Comparison of ENCODE assay signal across 7 cellular contexts in the genomic region with DNA sequence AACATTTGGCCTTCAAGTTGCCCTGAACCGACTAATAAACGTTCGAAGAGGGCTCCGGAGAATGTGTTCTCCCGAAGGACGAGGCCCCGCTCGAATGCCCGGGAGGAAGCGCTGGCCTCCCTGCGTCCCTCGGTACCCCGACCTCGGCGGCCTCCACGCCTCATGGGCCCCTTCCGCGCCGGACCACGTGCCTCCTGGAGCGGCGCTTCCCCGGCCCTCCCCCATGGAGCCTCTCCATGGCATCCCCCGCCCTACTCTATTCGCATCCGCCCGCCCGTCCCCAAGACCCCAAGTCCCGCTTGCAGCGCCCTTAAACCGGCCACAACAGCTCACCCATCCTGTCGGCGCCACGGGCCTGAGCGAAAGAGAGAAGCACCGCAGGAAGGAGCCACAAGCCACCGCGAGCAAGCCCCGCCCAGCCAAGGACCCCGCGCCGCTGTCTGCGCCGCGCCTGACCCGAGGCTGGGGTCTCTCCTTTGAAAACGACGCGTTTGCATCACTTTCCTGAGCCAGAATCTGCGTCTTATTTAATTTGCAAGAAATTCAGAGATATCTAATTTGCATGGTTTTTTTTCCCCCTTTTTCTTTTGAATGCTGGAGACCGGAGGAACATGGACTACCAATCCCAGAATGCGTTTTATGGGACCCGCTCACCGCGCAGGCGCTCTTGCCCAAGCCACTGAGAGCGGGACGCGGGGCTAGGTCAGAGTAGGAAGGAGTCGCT.
DNase-seq lines count a peak whose midpoint lies in the region; ATAC-seq and TF ChIP-seq lines count a peak whose summit lies in the region.

A gene (minus strand): TSS at position 368 of the 724 bp plus-strand sequence. CDS start 31 bp downstream, at position 337.

- peak; percentile 62 to 81 for DNase-seq in NCI-H1930 (lab: John Stamatoyannopoulos, UW)
- peak; percentile 72 for DNase-seq in T-helper 9 cell
- DNase-seq in astrocyte of the cerebellum (ENCODE audit: low read depth), result peak; percentile 76
- DNase-seq in hippocampal formation (lab: John Stamatoyannopoulos, UW), result peak; percentile 91 to 93
- peak; percentile 69 for DNase-seq in retinal pigment epithelial cell (ENCODE audit: low read depth)

- in situ Hi-C loops in astrocyte of the cerebellum (cut with HindIII; ENCODE audit: low sequenced_read_pairs), result no loop called here

- peak; percentile 92 for ATAC-seq in GM18505 (IDR thresholded peaks at IDR 0.05; ENCODE audit: unreplicated experiment)
- ATAC-seq in HG02970 (IDR thresholded peaks at IDR 0.05; ENCODE audit: low FRiP score, unreplicated experiment), result peak; percentile 96

- TF ChIP-seq CTCF in astrocyte of the cerebellum (IDR thresholded peaks at IDR 0.05; ENCODE audit: low read depth, low read length, missing control alignments), result no peak
- no peak for TF ChIP-seq CTCF in retinal pigment epithelial cell (conservative IDR thresholded peaks at IDR 0.05; ENCODE audit: low read depth, low read length)

- peak within 1 kb of the TSS; percentile 95 for H3K4me3 ChIP-seq in astrocyte of the cerebellum (ENCODE audit: low read depth, low read length)
- H3K4me3 ChIP-seq in retinal pigment epithelial cell (ENCODE audit: low read length), result peak within 1 kb of the TSS; percentile 87

- TF ChIP-seq POLR2A in GM18505 (IDR thresholded peaks at IDR 0.05; ENCODE audit: borderline replicate concordance, extremely low read depth, insufficient read depth, insufficient read length), result peak; percentile 98

Comparison
In these comparisons a context has a peak if more than half of its experiments do, and no peak if none do; other contexts are left out.
1. Peak in every context shown above with its lines: DNase-seq, ATAC-seq and H3K4me3 ChIP-seq.